In the genomic region with DNA sequence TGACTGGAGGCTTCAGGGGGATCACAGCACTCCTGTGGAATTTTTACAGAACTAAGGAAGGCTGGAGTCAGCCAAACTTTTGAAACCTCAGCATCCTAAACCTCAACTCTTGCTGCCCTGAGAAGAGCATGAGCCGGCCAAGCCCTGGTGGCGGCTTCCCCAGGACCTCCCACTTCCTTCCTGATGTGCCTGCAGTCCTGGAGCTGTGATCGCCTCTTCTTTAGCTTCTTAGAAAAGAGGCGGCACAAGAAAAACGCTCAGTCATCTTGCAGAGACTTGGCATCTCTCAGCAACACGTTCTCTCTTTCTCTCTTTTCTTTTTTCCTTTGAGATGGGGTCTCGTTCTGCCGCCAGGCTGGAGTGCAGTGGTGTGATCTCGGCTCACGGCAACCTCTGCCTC, we compare ENCODE assay signal across 8 cellular contexts. TPM values are rescaled to one million over a fixed set of nuclear protein-coding genes. Genes with fewer than 3 reads are reported as not detected.
DNase-seq lines count a peak whose midpoint lies in the region; ATAC-seq and TF ChIP-seq lines count a peak whose summit lies in the region.

No MANE protein-coding gene starts in this region.

- POLR2A ChIA-PET in PC-3 (lab: Charles Lee; ENCODE audit: unreplicated experiment), result no interaction called here

- no peaks in the 10 kb centered on the region for H3K79me2 ChIP-seq in PC-3 (ENCODE audit: low read length)

- H3K36me3 ChIP-seq in lower lobe of right lung (no peaks in the 10 kb centered on the region), PC-3 (ENCODE audit: low read depth, low read length) (no peaks in the 10 kb centered on the region)

- CTCF ChIA-PET in PC-3 (lab: Charles Lee), result interaction anchor here (0.6 kb wide), 1 partner anchor 100 kb away, joined by 6 read pairs; no protein-coding TSS in a partner anchor

- H3K4me3 ChIP-seq in lower lobe of right lung, result no peak overlapping the region
- no peak overlapping the region for H3K4me3 ChIP-seq in PC-3 (ENCODE audit: low read length)

- no peak overlapping the region for H2AFZ ChIP-seq in PC-3 (ENCODE audit: low read length)

- no peaks in the 10 kb centered on the region for H3K9me3 ChIP-seq in lower lobe of right lung
- no peaks in the 10 kb centered on the region for H3K9me3 ChIP-seq in PC-3 (ENCODE audit: low read length)

- H3K27me3 ChIP-seq in lower lobe of right lung (ENCODE audit: low read depth) (no peaks in the 10 kb centered on the region), PC-3 (ENCODE audit: low read length) (no peaks in the 10 kb centered on the region)

- H3K4me1 ChIP-seq in lower lobe of right lung, result peaks cover 22% of the 10 kb centered on the region
- 0 out of 2 replicates have a peak, but pooled peaks cover 6% of the 10 kb centered on the region for H3K4me1 ChIP-seq in PC-3 (ENCODE audit: insufficient read depth, low read length)

- peak; percentile 66 for ATAC-seq in lower lobe of right lung
- ATAC-seq in PC-3, result no peak

- TF ChIP-seq CTCF in lower lobe of right lung (IDR thresholded peaks at IDR 0.05) (no peak), PC-3 (conservative IDR thresholded peaks at IDR 0.05; ENCODE audit: low read depth, low read length) (no peak)

- no peaks in the 10 kb centered on the region for H4K20me1 ChIP-seq in PC-3 (ENCODE audit: low read length)

- H3K9ac ChIP-seq in PC-3 (ENCODE audit: low read length), result no peak overlapping the region

- peak; percentile 67 for DNase-seq in AG08395 (ENCODE audit: low spot score)
- peak; percentile 47 for DNase-seq in HT1080 (ENCODE audit: low read depth)
- peak; percentile 68 for DNase-seq in lower lobe of right lung
- DNase-seq in DMS 273 (lab: John Stamatoyannopoulos, UW; ENCODE audit: unreplicated experiment), result no peak
- no peak for DNase-seq in retina
- DNase-seq in GM19238 (ENCODE audit: insufficient read length, low spot score), result no peak
- DNase-seq in PC-3, result no peak

- H3K4me2 ChIP-seq in PC-3 (ENCODE audit: low read length), result no peak overlapping the region

- intact Hi-C loops in lower lobe of right lung (cut with DNase I) (no loop called here), PC-3 (cut with micrococcal nuclease) (no loop called here)

- H3K9me2 ChIP-seq in PC-3 (replicated peaks; ENCODE audit: low read length), result no peaks in the 10 kb centered on the region

- H3K27ac ChIP-seq in angular gyrus (ENCODE audit: low read depth, low read length) (peak overlapping the region; percentile 75), lower lobe of right lung (no peak overlapping the region), PC-3 (ENCODE audit: low read length) (no peak overlapping the region)

- no TSS peak for BruUV-seq in PC-3 (replicated peaks; lab: Mats Ljungman, UMichigan)

- no peaks in the 10 kb centered on the region for H3F3A ChIP-seq in PC-3 (ENCODE audit: low read length, unreplicated experiment)

RNA-seq across cellular contexts. Expression of gene AMPD3, which starts 40.4 kb away (rescaled TPM):
- total RNA-seq in HT1080 (2014; rRNA removed; shearing (Covaris generic)), result 4.5 and 6.8 TPM in 2 replicates
- polyA plus RNA-seq in HT1080 (2015; cell fraction: cytosol; rRNA removed), result 8.6 and 9.7 TPM in 2 replicates
- polyA plus RNA-seq in HT1080 (2015; cell fraction: nucleus; rRNA removed), result 24.8 and 26.1 TPM in 2 replicates
- total RNA-seq in lower lobe of right lung (9.8 TPM), PC-3 (2014; rRNA removed) (11.8 and 16.5 TPM in 2 replicates)

Comparison
In these comparisons a context has a peak if more than half of its experiments do, and no peak if none do; other contexts are left out.
1. DNase-seq: peak in AG08395 (single experiment), HT1080 (single experiment) and lower lobe of right lung (single experiment); none in DMS 273 (single experiment), retina (single experiment), GM19238 (single experiment) and PC-3 (single experiment).